Comparison of ENCODE assay signal across 1 cellular context in the genomic region with DNA sequence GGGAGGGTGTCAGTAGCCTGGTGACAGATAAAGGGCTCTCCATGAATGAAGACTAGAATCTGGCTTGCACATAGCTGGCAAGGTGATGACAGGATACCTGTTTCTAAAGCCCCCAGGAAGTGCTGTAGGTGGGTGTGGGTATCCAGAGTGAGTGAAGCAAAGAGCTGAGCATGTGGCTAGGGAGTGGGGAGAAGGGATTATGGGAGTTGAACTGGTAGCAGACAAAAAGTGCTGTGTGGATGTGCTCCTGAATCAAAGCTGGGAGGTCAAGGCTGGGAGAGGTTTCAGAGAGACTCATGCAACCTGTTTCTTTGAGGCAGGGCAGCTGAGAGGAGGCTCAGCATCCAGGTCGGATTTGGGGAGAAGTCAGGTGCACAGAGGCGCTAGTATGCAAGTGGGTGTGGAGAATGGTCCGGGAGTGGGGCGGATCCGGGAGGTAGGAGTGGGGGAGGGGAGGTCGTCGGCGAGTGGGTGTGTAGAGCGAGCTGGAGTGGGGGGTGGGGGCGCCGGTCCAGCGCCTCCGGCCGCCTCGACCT.
TF ChIP-seq lines count a peak whose summit lies in the region.

No MANE protein-coding gene starts in this region.

TF ChIP-seq in WTC11, 78 proteins besides CTCF, POLR2A, EP300 and RAD21 (continued from another document):
- TF ChIP-seq, protein P1, sequence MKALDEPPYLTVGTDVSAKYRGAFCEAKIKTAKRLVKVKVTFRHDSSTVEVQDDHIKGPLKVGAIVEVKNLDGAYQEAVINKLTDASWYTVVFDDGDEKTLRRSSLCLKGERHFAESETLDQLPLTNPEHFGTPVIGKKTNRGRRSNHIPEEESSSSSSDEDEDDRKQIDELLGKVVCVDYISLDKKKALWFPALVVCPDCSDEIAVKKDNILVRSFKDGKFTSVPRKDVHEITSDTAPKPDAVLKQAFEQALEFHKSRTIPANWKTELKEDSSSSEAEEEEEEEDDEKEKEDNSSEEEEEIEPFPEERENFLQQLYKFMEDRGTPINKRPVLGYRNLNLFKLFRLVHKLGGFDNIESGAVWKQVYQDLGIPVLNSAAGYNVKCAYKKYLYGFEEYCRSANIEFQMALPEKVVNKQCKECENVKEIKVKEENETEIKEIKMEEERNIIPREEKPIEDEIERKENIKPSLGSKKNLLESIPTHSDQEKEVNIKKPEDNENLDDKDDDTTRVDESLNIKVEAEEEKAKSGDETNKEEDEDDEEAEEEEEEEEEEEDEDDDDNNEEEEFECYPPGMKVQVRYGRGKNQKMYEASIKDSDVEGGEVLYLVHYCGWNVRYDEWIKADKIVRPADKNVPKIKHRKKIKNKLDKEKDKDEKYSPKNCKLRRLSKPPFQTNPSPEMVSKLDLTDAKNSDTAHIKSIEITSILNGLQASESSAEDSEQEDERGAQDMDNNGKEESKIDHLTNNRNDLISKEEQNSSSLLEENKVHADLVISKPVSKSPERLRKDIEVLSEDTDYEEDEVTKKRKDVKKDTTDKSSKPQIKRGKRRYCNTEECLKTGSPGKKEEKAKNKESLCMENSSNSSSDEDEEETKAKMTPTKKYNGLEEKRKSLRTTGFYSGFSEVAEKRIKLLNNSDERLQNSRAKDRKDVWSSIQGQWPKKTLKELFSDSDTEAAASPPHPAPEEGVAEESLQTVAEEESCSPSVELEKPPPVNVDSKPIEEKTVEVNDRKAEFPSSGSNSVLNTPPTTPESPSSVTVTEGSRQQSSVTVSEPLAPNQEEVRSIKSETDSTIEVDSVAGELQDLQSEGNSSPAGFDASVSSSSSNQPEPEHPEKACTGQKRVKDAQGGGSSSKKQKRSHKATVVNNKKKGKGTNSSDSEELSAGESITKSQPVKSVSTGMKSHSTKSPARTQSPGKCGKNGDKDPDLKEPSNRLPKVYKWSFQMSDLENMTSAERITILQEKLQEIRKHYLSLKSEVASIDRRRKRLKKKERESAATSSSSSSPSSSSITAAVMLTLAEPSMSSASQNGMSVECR (CRISPR knock-in tag; IDR thresholded peaks at IDR 0.05; ENCODE audit: borderline replicate concordance), result no peak
- TF ChIP-seq HMGA2 (CRISPR knock-in tag; IDR thresholded peaks at IDR 0.05), result no peak
- TF ChIP-seq, protein P2, sequence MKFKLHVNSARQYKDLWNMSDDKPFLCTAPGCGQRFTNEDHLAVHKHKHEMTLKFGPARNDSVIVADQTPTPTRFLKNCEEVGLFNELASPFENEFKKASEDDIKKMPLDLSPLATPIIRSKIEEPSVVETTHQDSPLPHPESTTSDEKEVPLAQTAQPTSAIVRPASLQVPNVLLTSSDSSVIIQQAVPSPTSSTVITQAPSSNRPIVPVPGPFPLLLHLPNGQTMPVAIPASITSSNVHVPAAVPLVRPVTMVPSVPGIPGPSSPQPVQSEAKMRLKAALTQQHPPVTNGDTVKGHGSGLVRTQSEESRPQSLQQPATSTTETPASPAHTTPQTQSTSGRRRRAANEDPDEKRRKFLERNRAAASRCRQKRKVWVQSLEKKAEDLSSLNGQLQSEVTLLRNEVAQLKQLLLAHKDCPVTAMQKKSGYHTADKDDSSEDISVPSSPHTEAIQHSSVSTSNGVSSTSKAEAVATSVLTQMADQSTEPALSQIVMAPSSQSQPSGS (CRISPR knock-in tag; IDR thresholded peaks at IDR 0.05; ENCODE audit: borderline replicate concordance, low read depth), result no peak
- TF ChIP-seq NR3C1 (CRISPR knock-in tag; conservative IDR thresholded peaks at IDR 0.05; ENCODE audit: low read depth), result no peak
- no peak for TF ChIP-seq GRHL2 (CRISPR knock-in tag; IDR thresholded peaks at IDR 0.05; ENCODE audit: insufficient replicate concordance, severe bottlenecking)
- no peak for TF ChIP-seq PRRX2 (CRISPR knock-in tag; IDR thresholded peaks at IDR 0.05)
- no peak for TF ChIP-seq NR2C2 (CRISPR knock-in tag; IDR thresholded peaks at IDR 0.05)
TF ChIP-seq in WTC11: peak in this region for 0.
